In the genomic region with DNA sequence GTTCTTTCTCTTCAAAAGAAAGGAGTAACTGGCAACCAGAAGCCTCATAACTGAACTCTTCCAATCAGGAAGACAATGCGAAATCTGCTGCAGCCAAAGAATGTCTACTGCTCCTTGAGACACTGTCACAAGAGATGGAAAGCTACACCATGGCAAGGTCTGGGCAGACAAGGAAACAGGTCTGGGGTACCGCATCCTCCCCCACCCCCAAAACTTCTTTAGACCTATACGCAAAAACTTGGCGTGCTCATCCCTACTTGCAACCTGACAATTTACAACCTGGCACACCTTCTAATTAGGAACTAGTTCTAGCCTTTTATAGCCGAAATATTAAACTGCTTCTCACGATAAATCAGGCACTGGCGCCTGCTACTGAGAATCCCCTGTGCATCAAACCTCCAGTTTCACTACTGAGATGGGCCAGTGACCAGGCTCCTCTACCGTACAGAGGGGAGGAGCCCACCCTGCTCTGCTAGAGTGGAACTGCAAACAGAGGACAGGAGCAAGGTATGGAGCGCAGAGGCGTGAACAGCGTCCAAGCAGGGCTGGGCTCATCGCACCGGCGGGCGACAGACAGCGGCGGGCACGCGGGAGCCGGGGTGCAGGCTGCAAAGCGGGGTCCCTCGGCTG, we compare ENCODE assay signal across 8 cellular contexts. TPM values are rescaled to one million over a fixed set of nuclear protein-coding genes. Genes with fewer than 3 reads are reported as not detected.
A peak's percentile ranks its signal among the peaks of the same experiment; 100 is the strongest.
DNase-seq lines count a peak whose midpoint lies in the region; ATAC-seq, FAIRE-seq and TF ChIP-seq lines count a peak whose summit lies in the region.

No MANE protein-coding gene starts in this region.

- H2BK120ac ChIP-seq in H1 (replicated peaks; ENCODE audit: low read depth, low read length) (no peak overlapping the region), mesendoderm (ENCODE audit: low read depth, low read length) (no peak overlapping the region)

- FAIRE-seq in H1 (lab: Jason Lieb, UNC), result no peak

- H3K4me1 ChIP-seq in RWPE2 (ENCODE audit: insufficient read depth, poor library complexity, severe bottlenecking) (peaks cover 4% of the 10 kb centered on the region), H1 (replicated peaks in 1 of 4; ENCODE audit: control insufficient read depth in 3 of 4, insufficient read depth in 4 of 4, low read length in 3 of 4) (peaks cover 0 to 10% (median 4%) of the 10 kb centered on the region in 4 experiments; a peak in 4 of 7 replicates), mesendoderm (ENCODE audit: control insufficient read depth, low read depth, low read length) (peaks cover 1% of the 10 kb centered on the region), uterus (peaks cover 0 to 8% of the 10 kb centered on the region in 2 donors)

- H3K56ac ChIP-seq in H1 (replicated peaks; ENCODE audit: insufficient read length, low read depth, low read length) (no peak overlapping the region), mesendoderm (ENCODE audit: low read length) (peak overlapping the region; percentile 96)

- no peak for TF ChIP-seq POLR2A in H1 (IDR thresholded peaks at IDR 0.05; ENCODE audit: control extremely low read depth in 1 of 2, low read depth in 2 of 2, low read length in 2 of 2)
- no peak for TF ChIP-seq POLR2A in uterus (IDR thresholded peaks at IDR 0.05)

- intact Hi-C loops in uterus (cut with DNase I; ENCODE audit: low total_unique reads), result loop anchor here (10.0 kb wide), 1 partner anchor 71 kb away; no protein-coding TSS in a partner anchor

- no peak overlapping the region for H2BK20ac ChIP-seq in H1 (ENCODE audit: low read length)

- no peak overlapping the region for H4K5ac ChIP-seq in H1 (ENCODE audit: insufficient read length, low read depth, low read length)
- no peak overlapping the region for H4K5ac ChIP-seq in mesendoderm (ENCODE audit: low read length)

- H3K79me1 ChIP-seq in H1 (ENCODE audit: low read depth, low read length) (peaks cover 6% of the 10 kb centered on the region), mesendoderm (ENCODE audit: low read length) (peaks cover 3% of the 10 kb centered on the region)

- H2BK15ac ChIP-seq in H1 (ENCODE audit: low read length) (0 out of 2 replicates have a peak overlapping the region, but pooled peaks have one; percentile 8), mesendoderm (replicated peaks; ENCODE audit: low read depth) (no peak overlapping the region)

- peaks cover 18% of the 10 kb centered on the region for H3K23me2 ChIP-seq in H1 (ENCODE audit: low read depth, low read length)

- WGBS in H1 (ENCODE audit: extremely low coverage in 1 of 2, insufficient coverage in 1 of 2, insufficient read length in 1 of 2, insufficient replicate concordance in 2 of 2, low coverage in 1 of 2, low lambda C conversion rate in 2 of 2, missing lambda C conversion rate in 1 of 2), 2 experiments, result 3% methylated on average over 22 of the region's 22 CpGs; no CpG with 5 or more reads in 1 of the 2 experiments
- WGBS in mesendoderm (ENCODE audit: extremely low coverage, insufficient coverage, low lambda C conversion rate), result no CpG with 5 or more reads among the region's 22 CpGs

- peaks cover 8 to 9% of the 10 kb centered on the region in 2 experiments for H4K20me1 ChIP-seq in H1 (replicated peaks in 1 of 2; ENCODE audit: control insufficient read depth in 1 of 2, insufficient read depth in 2 of 2, low read length in 2 of 2)

- TF ChIP-seq RAD21 in H1 (IDR thresholded peaks at IDR 0.05 in 1 of 2, conservative IDR thresholded peaks at IDR 0.05 in 1 of 2; ENCODE audit: low read depth in 2 of 2, low read length in 2 of 2), result peak in 1 of 2 experiments; percentile 10; a peak in 1 of 4 replicates

- H3K27ac ChIP-seq in RWPE2 (ENCODE audit: poor library complexity, severe bottlenecking) (peak overlapping the region; percentile 40), H1 (ENCODE audit: low read depth, low read length) (no peak overlapping the region), mesendoderm (ENCODE audit: low read depth, low read length) (peak overlapping the region; percentile 94), uterus (peak overlapping the region; percentile 98)

- H3K23ac ChIP-seq in H1 (ENCODE audit: insufficient read length) (no peak overlapping the region), mesendoderm (ENCODE audit: low read length) (peak overlapping the region; percentile 26)

- H2AK5ac ChIP-seq in H1 (ENCODE audit: low read depth, low read length) (peak overlapping the region; percentile 10; the same call in 1 of the 2 replicates), mesendoderm (ENCODE audit: low read length) (no peak overlapping the region)

- CTCF ChIA-PET in H1 (lab: Charles Lee; ENCODE audit: partially characterized antibody), result interaction anchor here (0.6 to 1.5 kb wide), 3 partner anchors 10 to 136 kb away, joined by 3 to 4 read pairs (median 3); no protein-coding TSS in a partner anchor

- H2AFZ ChIP-seq in H1 (ENCODE audit: low read length), result no peak overlapping the region

- H3K18ac ChIP-seq in H1 (ENCODE audit: extremely low read depth, low read length), result peak overlapping the region; percentile 68; the same call in 1 of the 2 replicates
- no peak overlapping the region for H3K18ac ChIP-seq in mesendoderm (ENCODE audit: low read length)

- peak overlapping the region in 3 of 4 experiments; percentile 64 to 70 (median 64); a peak in 6 of 7 replicates for H3K9ac ChIP-seq in H1 (replicated peaks in 1 of 4; ENCODE audit: extremely low read depth in 1 of 4, low read depth in 3 of 4, low read length in 3 of 4)
- peak overlapping the region; percentile 88 for H3K9ac ChIP-seq in mesendoderm (ENCODE audit: low read length)

- DNase-seq in Daoy (ENCODE audit: low read depth) (peak; percentile 69), RWPE2 (ENCODE audit: low spot score) (no peak), H1 (ENCODE audit: low read depth in 1 of 2, low spot score in 2 of 2) (no peak), mesendoderm (peak; percentile 77), uterus (peak in 1 of 2 donors; percentile 54), SIG-M5 (lab: John Stamatoyannopoulos, UW) (no peak)

- H2BK5ac ChIP-seq in H1 (ENCODE audit: low read depth, low read length) (peak overlapping the region; percentile 94; the same call in 1 of the 2 replicates), mesendoderm (ENCODE audit: low read length) (no peak overlapping the region)

- H3K36me3 ChIP-seq in RWPE2 (ENCODE audit: low read depth) (no peaks in the 10 kb centered on the region), H1 (ENCODE audit: control insufficient read depth in 2 of 4, insufficient read depth in 4 of 4, low read length in 3 of 4) (peaks cover 0 to 11% (median 1%) of the 10 kb centered on the region in 4 experiments; a peak in 3 of 8 replicates), mesendoderm (ENCODE audit: control insufficient read depth, insufficient read depth, low read length) (no peaks in the 10 kb centered on the region), uterus (no peaks in the 10 kb centered on the region)

- H4K91ac ChIP-seq in H1 (replicated peaks; ENCODE audit: insufficient read length, low read length), result no peak overlapping the region

- peak overlapping the region; percentile 81 to 83 for H3K4me2 ChIP-seq in H1 (ENCODE audit: insufficient read depth in 1 of 2, low read depth in 2 of 2, low read length in 2 of 2)
- H3K4me2 ChIP-seq in mesendoderm (ENCODE audit: low read length), result peak overlapping the region; percentile 78

- no peaks in the 10 kb centered on the region for H3K9me3 ChIP-seq in RWPE2 (ENCODE audit: severe bottlenecking)
- H3K9me3 ChIP-seq in H1 (ENCODE audit: insufficient read depth in 2 of 2, low read depth in 1 of 2, low read length in 1 of 2), result no peaks in the 10 kb centered on the region
- H3K9me3 ChIP-seq in uterus, result no peaks in the 10 kb centered on the region

- no peak for TF ChIP-seq EP300 in H1 (IDR thresholded peaks at IDR 0.05; ENCODE audit: borderline replicate concordance in 1 of 2, low read depth in 2 of 2, low read length in 2 of 2)

- ATAC-seq in GM19463 (IDR thresholded peaks at IDR 0.05; ENCODE audit: unreplicated experiment) (peak; percentile 33), HG03460 (IDR thresholded peaks at IDR 0.05; ENCODE audit: unreplicated experiment) (peak; percentile 50), RWPE2 (ENCODE audit: low read depth) (peak; percentile 54)

- H3K4ac ChIP-seq in H1 (replicated peaks; ENCODE audit: insufficient read length, low read depth, low read length), result no peak overlapping the region
- no peak overlapping the region for H3K4ac ChIP-seq in mesendoderm (ENCODE audit: low read depth, low read length)

- H3K27me3 ChIP-seq in RWPE2 (ENCODE audit: insufficient read depth, poor library complexity, severe bottlenecking) (no peaks in the 10 kb centered on the region), H1 (replicated peaks in 1 of 4; ENCODE audit: control insufficient read depth in 3 of 4, extremely low read depth in 1 of 4, insufficient read depth in 3 of 4, low read length in 3 of 4) (no peaks in the 10 kb centered on the region), mesendoderm (ENCODE audit: insufficient read depth, low read length, poor library complexity) (no peaks in the 10 kb centered on the region), uterus (no peaks in the 10 kb centered on the region)

- no peak for TF ChIP-seq CTCF in RWPE2 (IDR thresholded peaks at IDR 0.05; ENCODE audit: poor library complexity, severe bottlenecking)
- no peak for TF ChIP-seq CTCF in H1 (IDR thresholded peaks at IDR 0.05; ENCODE audit: control extremely low read depth in 1 of 3, insufficient read depth in 1 of 3, low read depth in 1 of 3, low read length in 3 of 3)
- TF ChIP-seq CTCF in uterus (IDR thresholded peaks at IDR 0.05), result no peak

- no peak overlapping the region for H3K14ac ChIP-seq in H1 (ENCODE audit: insufficient read length)

- H3K4me3 ChIP-seq in RWPE2 (ENCODE audit: severe bottlenecking), result peak overlapping the region; percentile 57
- peak overlapping the region; percentile 73 to 80 (median 79) for H3K4me3 ChIP-seq in H1 (ENCODE audit: extremely low read depth in 1 of 4, insufficient read depth in 2 of 4, low read depth in 3 of 4, low read length in 4 of 4)
- H3K4me3 ChIP-seq in mesendoderm (ENCODE audit: low read length), result peak overlapping the region; percentile 66
- H3K4me3 ChIP-seq in uterus, result peak overlapping the region; percentile 69 to 72

- POLR2A ChIA-PET in H1 (lab: Charles Lee; ENCODE audit: partially characterized antibody), result interaction anchor here (0.8 to 2.0 kb wide), 8 partner anchors 8 to 64 kb away, joined by 3 to 5 read pairs (median 4); no protein-coding TSS in a partner anchor

- H4K8ac ChIP-seq in H1 (ENCODE audit: extremely low read depth, insufficient read depth, low read length), result peak overlapping the region; percentile 87; the same call in 1 of the 2 replicates
- H4K8ac ChIP-seq in mesendoderm (ENCODE audit: low read depth, low read length), result no peak overlapping the region

- peaks cover 26 to 56% of the 10 kb centered on the region in 2 experiments for H3K79me2 ChIP-seq in H1 (ENCODE audit: control insufficient read depth in 1 of 2, insufficient read depth in 2 of 2, low read length in 2 of 2)
- H3K79me2 ChIP-seq in mesendoderm (ENCODE audit: control insufficient read depth, insufficient read depth, low read length), result peaks cover 33% of the 10 kb centered on the region

- peak overlapping the region; percentile 43; the same call in 1 of the 2 replicates for H2BK12ac ChIP-seq in H1 (ENCODE audit: low read depth, low read length)

RNA-seq across cellular contexts. Expression of a gene that starts 0.8 kb away (rescaled TPM):
- 26.8 and 45.2 TPM in 2 replicates for total RNA-seq in Daoy (2014; rRNA removed; shearing (Covaris generic))
- total RNA-seq in H1 (2021; fragmentation: NEBNext Ultra II Directional; extraction: Animal tissue kit (Norgen Biotek cat#: 25700)), result 43.7 and 47.2 TPM in 2 replicates
- polyA plus RNA-seq in H1 (2011; rRNA removed), result 66.4 and 91.3 TPM in 2 replicates
- 78.6 TPM for polyA plus RNA-seq in H1 (2011; cell fraction: cytosol; rRNA removed)
- 38.0 TPM for polyA plus RNA-seq in H1 (2011; cell fraction: nucleus; rRNA removed)
- polyA plus RNA-seq in H1 (2012, experiment 1 of 2), result 36.2 to 50.1 TPM (median 48.2 TPM) in 4 replicates
- polyA plus RNA-seq in H1 (2012, experiment 2 of 2), result 30.5 TPM
- polyA plus RNA-seq in H1 (2013, experiment 1 of 2), result 38.9 TPM
- polyA plus RNA-seq in H1 (2013, experiment 2 of 2), result 44.3 TPM
- polyA minus RNA-seq in H1 (2011; rRNA and poly(A)+ RNA removed), result 67.9 and 73.8 TPM in 2 replicates
- polyA minus RNA-seq in H1 (2011; cell fraction: cytosol; rRNA and poly(A)+ RNA removed), result 32.1 TPM
- polyA minus RNA-seq in H1 (2011; cell fraction: nucleus; rRNA and poly(A)+ RNA removed), result 74.5 TPM
- 14.6 TPM for polyA plus RNA-seq in mesendoderm (2013, experiment 1 of 2)
- polyA plus RNA-seq in mesendoderm (2013, experiment 2 of 2), result 14.9 TPM
- 100 to 1,000 TPM in 3 of 4 donors, 10 to 100 TPM in 1; 83.4 to 297 (median 175) TPM for total RNA-seq in uterus

Comparison
In these comparisons a context has a peak if more than half of its experiments do, and no peak if none do; other contexts are left out.
1. DNase-seq: peak in Daoy (single experiment) and mesendoderm (single experiment); none in RWPE2 (single experiment), H1 (0 of 2) and SIG-M5 (single experiment).
2. Peak in every context shown above with its lines, with median percentiles within 50 percentile points of each other: ATAC-seq and H3K4me3 ChIP-seq.